Comparison of ENCODE assay signal across 8 cellular contexts in genomic region chr9:136363606-136364368, GRCh38. TPM values are rescaled to one million over a fixed set of nuclear protein-coding genes. Genes with fewer than 3 reads are reported as not detected.
DNase-seq lines count a peak whose midpoint lies in the region; ATAC-seq and TF ChIP-seq lines count a peak whose summit lies in the region.

Gene DNLZ (minus strand): TSS chr9:136363744. CDS start chr9:136363714, 30 bp downstream.

- TF ChIP-seq CTCF in GM12875 (IDR thresholded peaks at IDR 0.05; ENCODE audit: borderline replicate concordance, insufficient read depth, low read depth, low read length) (peak; percentile 99), NB4 (IDR thresholded peaks at IDR 0.05; ENCODE audit: low read depth, low read length) (peak; percentile 62), heart right ventricle (IDR thresholded peaks at IDR 0.05) (peak; percentile 95 to 100 (median 98)), psoas muscle (IDR thresholded peaks at IDR 0.05) (peak; percentile 98)

- no peaks in the 10 kb centered on the region for H3K9me3 ChIP-seq in heart right ventricle
- no peaks in the 10 kb centered on the region for H3K9me3 ChIP-seq in psoas muscle

- ATAC-seq in HG02588 (IDR thresholded peaks at IDR 0.05; ENCODE audit: unreplicated experiment) (peak; percentile 58), heart right ventricle (peak; percentile 27 to 87 (median 51)), psoas muscle (peak; percentile 71 to 78 (median 75))

- DNase-seq in NB4 (ENCODE audit: low read depth) (peak; percentile 90), T-helper 1 cell (peak; percentile 76 to 89 (median 77)), heart right ventricle (peak; percentile 81 to 89), psoas muscle (peak; percentile 89 to 92), ureter (ENCODE audit: low spot score) (peak; percentile 86)

- TF ChIP-seq POLR2A in NB4 (IDR thresholded peaks at IDR 0.05; ENCODE audit: extremely low read depth, insufficient read length) = peak; percentile 43

- H3K27ac ChIP-seq in adipose tissue (ENCODE audit: low read depth, low read length) = peak within 1 kb of the TSS; percentile 82
- H3K27ac ChIP-seq in heart right ventricle = peak within 1 kb of the TSS; percentile 83 to 100 (median 95)
- peak within 1 kb of the TSS; percentile 98 for H3K27ac ChIP-seq in psoas muscle

- peak within 1 kb of the TSS; percentile 86 for H3K4me3 ChIP-seq in GM12875 (ENCODE audit: low read depth, low read length)
- peak within 1 kb of the TSS; percentile 48 for H3K4me3 ChIP-seq in NB4 (ENCODE audit: low read depth, low read length)
- peak within 1 kb of the TSS; percentile 57 to 100 (median 75) for H3K4me3 ChIP-seq in heart right ventricle
- peak within 1 kb of the TSS; percentile 93 for H3K4me3 ChIP-seq in psoas muscle

- 9 to 15% (median 11%) methylated on average over 53 to 83 of the region's 83 CpGs for WGBS in adipose tissue, 3 donors
- WGBS in heart right ventricle, 2 donors = 8% methylated on average over 77 to 83 of the region's 83 CpGs
- 9 to 12% (median 12%) methylated on average over 48 to 83 of the region's 83 CpGs for WGBS in psoas muscle, 3 donors

- peaks cover 0 to 11% (median 0%) of the 10 kb centered on the region in 9 donors for H3K36me3 ChIP-seq in heart right ventricle
- peaks cover 0 to 6% of the 10 kb centered on the region in 2 donors for H3K36me3 ChIP-seq in psoas muscle (ENCODE audit: insufficient read depth in 1 of 2, low read depth in 1 of 2)

- H3K27me3 ChIP-seq in heart right ventricle = no peaks in the 10 kb centered on the region
- H3K27me3 ChIP-seq in psoas muscle (ENCODE audit: insufficient read depth in 3 of 3, low read length in 2 of 3) = peaks cover 0 to 9% (median 0%) of the 10 kb centered on the region in 3 donors

- intact Hi-C loops in heart right ventricle (cut with DNase I) (loop anchor here in 4 of 10 donors (1.0 to 5.0 kb wide), 5 partner anchors 21 to 51 kb away; partner anchors contain the start of genes GPSM1 (in 1 of the 4) and SNAPC4 (in 1 of the 4)), psoas muscle (cut with DNase I) (loop anchor here in 1 of 2 donors (2.0 kb wide), 1 partner anchor 43 kb away; no protein-coding TSS in a partner anchor)

- H3K4me1 ChIP-seq in heart right ventricle (peaks cover 13 to 53% (median 31%) of the 10 kb centered on the region in 9 donors), psoas muscle (peaks cover 12% of the 10 kb centered on the region)

RNA-seq across cellular contexts. Expression of gene DNLZ, which starts in this region (rescaled TPM):
- 10 to 100 TPM; 10.8 to 19.0 (median 15.6) TPM for polyA plus RNA-seq in adipose tissue
- total RNA-seq in heart right ventricle = 10 to 100 TPM; 23.3 to 39.5 (median 30.7) TPM
- polyA plus RNA-seq in heart right ventricle = 10 to 100 TPM; 37.0 to 49.2 TPM
- total RNA-seq in psoas muscle = 10 to 100 TPM in 3 of 4 donors, 1 to 10 TPM in 1; 8.2 to 29.6 (median 21.1) TPM
- 10 to 100 TPM; 18.5 to 40.7 (median 18.7) TPM for polyA plus RNA-seq in psoas muscle
- total RNA-seq in ureter = 24.9 TPM

Comparison
In these comparisons a context has a peak if more than half of its experiments do, and no peak if none do; other contexts are left out.
1. Peak in every context shown above with its lines: DNase-seq, ATAC-seq, H3K4me3 ChIP-seq and H3K27ac ChIP-seq.